Comparison of ENCODE assay signal across 8 cellular contexts in the genomic region with DNA sequence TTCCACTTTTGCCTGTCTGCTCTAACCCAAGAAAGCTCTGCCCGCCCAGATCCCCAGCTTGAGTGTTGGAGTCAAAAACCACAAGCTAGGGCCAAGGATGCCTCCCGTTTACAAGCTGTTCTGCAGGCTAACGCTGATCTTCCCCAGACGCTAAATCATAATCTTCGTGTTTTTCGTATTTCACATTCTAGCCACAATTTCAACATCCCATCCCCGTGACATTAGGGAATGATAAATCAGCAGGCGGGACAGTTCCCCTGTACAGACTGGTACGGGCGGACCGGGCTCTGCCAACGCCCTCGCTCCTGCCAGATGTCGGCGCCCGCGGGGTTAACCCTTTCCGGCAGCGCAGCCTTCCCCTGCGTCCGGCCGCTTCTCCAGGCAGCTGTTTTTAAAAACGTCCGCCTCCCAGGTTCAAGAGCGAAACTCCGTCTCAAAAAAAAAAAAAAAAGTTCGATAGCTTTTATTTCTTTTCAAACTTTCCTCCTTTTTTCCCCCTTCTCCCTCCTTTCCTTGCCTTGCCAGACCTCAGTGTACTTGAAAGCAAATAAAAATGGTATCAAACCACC.
DNase-seq lines count a peak whose midpoint lies in the region; ATAC-seq and TF ChIP-seq lines count a peak whose summit lies in the region.

No MANE protein-coding gene starts in this region.

- no peak overlapping the region for H2AFZ ChIP-seq in parathyroid adenoma

- POLR2A ChIA-PET in A673 (lab: Charles Lee; ENCODE audit: low non-redundant PET): no interaction called here

- no peaks in the 10 kb centered on the region for H3K4me1 ChIP-seq in A673 (ENCODE audit: insufficient read depth, low read length, poor library complexity, severe bottlenecking)
- H3K4me1 ChIP-seq in parathyroid adenoma: no peaks in the 10 kb centered on the region

- H3K36me3 ChIP-seq in A673 (ENCODE audit: insufficient read depth, low read length, poor library complexity, severe bottlenecking) (no peaks in the 10 kb centered on the region), parathyroid adenoma (ENCODE audit: control insufficient read depth, insufficient read depth, low read length) (no peaks in the 10 kb centered on the region)

- H3K4me2 ChIP-seq in parathyroid adenoma (ENCODE audit: low read length): peak overlapping the region; percentile 51

- H3K27me3 ChIP-seq in A673 (replicated peaks; ENCODE audit: insufficient read depth, low read depth, low read length, poor library complexity): peaks cover 43% of the 10 kb centered on the region
- H3K27me3 ChIP-seq in parathyroid adenoma (ENCODE audit: control insufficient read depth, insufficient read depth, low read length): no peaks in the 10 kb centered on the region

- H3K79me2 ChIP-seq in parathyroid adenoma: no peaks in the 10 kb centered on the region

- CTCF ChIA-PET in A673 (lab: Charles Lee): interaction anchor here (0.6 kb wide), 1 partner anchor 9 kb away, joined by 3 read pairs; no protein-coding TSS in a partner anchor

- H3K36me3 Mint-ChIP-seq in activated T-helper 17 cell treated with anti-CD3 and anti-CD28 coated beads, Interleukin-2, amount 50 U/mL, for 72 hours (ENCODE audit: low read depth): no peaks in the 10 kb centered on the region
- H3K36me3 Mint-ChIP-seq in glutamatergic neuron (ENCODE audit: unreplicated experiment): no peaks in the 10 kb centered on the region

- H3K4me3 Mint-ChIP-seq in activated T-helper 17 cell treated with anti-CD3 and anti-CD28 coated beads, Interleukin-2, amount 50 U/mL, for 72 hours: peak overlapping the region; percentile 23
- peak overlapping the region; percentile 79 for H3K4me3 Mint-ChIP-seq in glutamatergic neuron (ENCODE audit: unreplicated experiment)

- no peak for ATAC-seq in activated T-helper 17 cell treated with anti-CD3 and anti-CD28 coated beads, Interleukin-2, amount 50 U/mL, for 72 hours (replicated peaks)
- no peak for ATAC-seq in GM18870 (IDR thresholded peaks at IDR 0.05; ENCODE audit: unreplicated experiment)

- H3K27ac Mint-ChIP-seq in activated T-helper 17 cell treated with anti-CD3 and anti-CD28 coated beads, Interleukin-2, amount 50 U/mL, for 72 hours: no peak overlapping the region
- H3K27ac Mint-ChIP-seq in glutamatergic neuron (ENCODE audit: unreplicated experiment): no peak overlapping the region

- intact Hi-C loops in A673 (cut with micrococcal nuclease; ENCODE audit: unreplicated experiment): no loop called here

- H3K9ac ChIP-seq in parathyroid adenoma: no peak overlapping the region

- no peaks in the 10 kb centered on the region for H3K9me3 ChIP-seq in A673 (ENCODE audit: low read depth, low read length, poor library complexity, severe bottlenecking)
- H3K9me3 ChIP-seq in parathyroid adenoma (ENCODE audit: control insufficient read depth, low read length): no peaks in the 10 kb centered on the region

- no peak overlapping the region for H3K27ac ChIP-seq in A673 (ENCODE audit: low read depth, low read length, poor library complexity, severe bottlenecking)
- no peak overlapping the region for H3K27ac ChIP-seq in parathyroid adenoma

- H3K27me3 Mint-ChIP-seq in activated T-helper 17 cell treated with anti-CD3 and anti-CD28 coated beads, Interleukin-2, amount 50 U/mL, for 72 hours: peaks cover 41% of the 10 kb centered on the region
- H3K27me3 Mint-ChIP-seq in glutamatergic neuron (ENCODE audit: unreplicated experiment): peaks cover 5% of the 10 kb centered on the region

- DNase-seq in A673 (ENCODE audit: low spot score) (peak; percentile 25), HFF-Myc (ENCODE audit: extremely low read depth, low read depth) (peak; percentile 49), glutamatergic neuron (peak; percentile 43)
- DNase-seq in activated effector memory CD4-positive, alpha-beta T cell treated with Interleukin-2 at 50 U/mL for 16 hours: no peak
- DNase-seq in activated effector memory CD4-positive, alpha-beta T cell treated with anti-CD3 and anti-CD28 coated beads, Interleukin-2, amount 50 U/mL, for 16 hours: no peak

- peaks cover 6% of the 10 kb centered on the region for H3K4me1 Mint-ChIP-seq in activated T-helper 17 cell treated with anti-CD3 and anti-CD28 coated beads, Interleukin-2, amount 50 U/mL, for 72 hours
- H3K4me1 Mint-ChIP-seq in glutamatergic neuron (ENCODE audit: low read depth, unreplicated experiment): peaks cover 2% of the 10 kb centered on the region

- peak overlapping the region; percentile 24 for H3K4me3 ChIP-seq in A673 (ENCODE audit: low read depth, low read length, poor library complexity, severe bottlenecking)
- peak overlapping the region; percentile 42 for H3K4me3 ChIP-seq in HFF-Myc (replicated peaks; ENCODE audit: low read depth, low read length)
- H3K4me3 ChIP-seq in parathyroid adenoma (ENCODE audit: low read depth, low read length): no peak overlapping the region

- TF ChIP-seq CTCF in A673 (conservative IDR thresholded peaks at IDR 0.05; ENCODE audit: low read depth, low read length): no peak
- TF ChIP-seq CTCF in HFF-Myc (IDR thresholded peaks at IDR 0.05; ENCODE audit: low read depth, low read length, missing control alignments): no peak
- TF ChIP-seq CTCF in glutamatergic neuron (IDR thresholded peaks at IDR 0.05; ENCODE audit: partially characterized antibody, unreplicated experiment): no peak
- TF ChIP-seq CTCF in parathyroid adenoma (IDR thresholded peaks at IDR 0.05): no peak

- no TSS peak for BruUV-seq in A673 (replicated peaks; lab: Mats Ljungman, UMichigan)

- H3K9me3 Mint-ChIP-seq in activated T-helper 17 cell treated with anti-CD3 and anti-CD28 coated beads, Interleukin-2, amount 50 U/mL, for 72 hours: no peaks in the 10 kb centered on the region
- no peaks in the 10 kb centered on the region for H3K9me3 Mint-ChIP-seq in glutamatergic neuron (ENCODE audit: unreplicated experiment)

Comparison
In these comparisons a context has a peak if more than half of its experiments do, and no peak if none do; other contexts are left out.
1. DNase-seq: peak in A673 (single experiment), HFF-Myc (single experiment) and glutamatergic neuron (single experiment); none in activated effector memory CD4-positive, alpha-beta T cell treated with Interleukin-2 at 50 U/mL for 16 hours (single experiment) and activated effector memory CD4-positive, alpha-beta T cell treated with anti-CD3 and anti-CD28 coated beads, Interleukin-2, amount 50 U/mL, for 16 hours (single experiment).